Comparison of ENCODE assay signal across 10 cellular contexts in the genomic region with DNA sequence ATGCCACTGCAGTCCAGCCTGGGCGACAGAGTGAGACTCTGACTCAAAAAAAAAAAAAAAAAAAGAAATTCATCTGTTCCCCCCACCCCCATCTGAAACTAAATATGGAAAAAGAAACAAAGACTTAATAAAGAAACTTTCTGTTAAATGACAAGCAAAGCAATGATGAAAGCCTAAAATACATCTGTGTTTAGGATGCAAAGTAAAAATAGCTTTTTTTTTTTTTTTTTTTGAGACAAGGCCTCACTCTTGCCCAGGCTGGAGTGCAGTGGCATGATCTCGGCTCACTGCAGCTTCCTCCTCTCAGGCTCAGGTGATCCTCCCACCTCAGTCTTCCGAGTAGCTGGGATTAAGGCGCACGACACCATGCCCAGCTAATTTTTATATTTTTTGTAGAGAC. TPM values are rescaled to one million over a fixed set of nuclear protein-coding genes. Genes with fewer than 3 reads are reported as not detected.
"Had no signal": no experiment of that assay in that cellular context is flagged by ENCODE, and none has a peak within 500 bp of the region (broad histone marks: within the 10 kb centered on the region; RNA-seq: fewer than 3 reads in every experiment).

No MANE protein-coding gene starts in this region.

RNA-seq across cellular contexts. Expression of a gene that starts 0.8 kb away (rescaled TPM):
- total RNA-seq: endothelial cell of umbilical vein, foreskin keratinocyte, heart left ventricle, left ventricle myocardium inferior, mammary epithelial cell, mesenteric fat pad, neural crest cell, pulmonary artery endothelial cell, temporal lobe, tibial nerve had no signal
- polyA plus RNA-seq: endothelial cell of umbilical vein, mammary epithelial cell had no signal
